In genomic region chr2:163345795-163346573, GRCh38 we compare ENCODE assay signal across 8 cellular contexts.
DNase-seq lines count a peak whose midpoint lies in the region; ATAC-seq and TF ChIP-seq lines count a peak whose summit lies in the region.

No MANE protein-coding gene starts in this region.

- no peaks in the 10 kb centered on the region for H3K36me3 ChIP-seq in lower lobe of right lung

- no peaks in the 10 kb centered on the region for H3K9me3 ChIP-seq in lower lobe of right lung

- no peak overlapping the region for H3K4me3 ChIP-seq in lower lobe of right lung

- TF ChIP-seq CTCF in brain (conservative IDR thresholded peaks at IDR 0.05) = peak; percentile 75 to 83
- peak; percentile 73 for TF ChIP-seq CTCF in lower lobe of right lung (IDR thresholded peaks at IDR 0.05)

- no peaks in the 10 kb centered on the region for H3K27me3 ChIP-seq in lower lobe of right lung (ENCODE audit: low read depth)

- peak overlapping the region in 1 of 5 experiments; percentile 38 for H3K4me3 Mint-ChIP-seq in brain

- H3K27ac Mint-ChIP-seq in brain = no peak overlapping the region

- ATAC-seq in GM19455 (IDR thresholded peaks at IDR 0.05; ENCODE audit: unreplicated experiment) (peak; percentile 90), HG03442 (IDR thresholded peaks at IDR 0.05; ENCODE audit: unreplicated experiment) (peak; percentile 91), lower lobe of right lung (no peak), HG03457 (IDR thresholded peaks at IDR 0.05; ENCODE audit: unreplicated experiment) (no peak), HG03135 (IDR thresholded peaks at IDR 0.05; ENCODE audit: unreplicated experiment) (no peak)

- H3K27ac ChIP-seq in lower lobe of right lung = no peak overlapping the region

- H3K9me3 Mint-ChIP-seq in brain = peaks cover 0 to 8% (median 3%) of the 10 kb centered on the region in 5 experiments

- H3K27me3 Mint-ChIP-seq in brain = peaks cover 9% of the 10 kb centered on the region

- intact Hi-C loops in lower lobe of right lung (cut with DNase I) = no loop called here

- H3K36me3 Mint-ChIP-seq in brain = no peaks in the 10 kb centered on the region

- peaks cover 4% of the 10 kb centered on the region for H3K4me1 ChIP-seq in lower lobe of right lung

- peaks cover 33% of the 10 kb centered on the region for H3K4me1 Mint-ChIP-seq in brain

- peak; percentile 26 for DNase-seq in D341Med (ENCODE audit: low spot score)
- DNase-seq in NCI-H446 treated with DMSO at 0.1 percent for 48 hours (lab: John Stamatoyannopoulos, UW) = peak; percentile 19
- DNase-seq in lower lobe of right lung = no peak

Comparison
In these comparisons a context has a peak if more than half of its experiments do, and no peak if none do; other contexts are left out.
1. ATAC-seq: peak in GM19455 (single experiment) and HG03442 (single experiment); none in lower lobe of right lung (0 of 2), HG03457 (single experiment) and HG03135 (single experiment).